In genomic region chr20:12911372-12911771, GRCh38 we compare ENCODE assay signal across 26 cellular contexts.
"Had no signal": no experiment of that assay in that cellular context is flagged by ENCODE, and none has a peak within 500 bp of the region (broad histone marks: within the 10 kb centered on the region; RNA-seq: fewer than 3 reads in every experiment).

No MANE protein-coding gene starts in this region.

- H3K36me3 Mint-ChIP-seq: mesothelial cell of epicardium, naive B cell had no signal

- DNase-seq: colonic mucosa; cortex of kidney; effector CD8-positive, alpha-beta T cell; effector memory CD8-positive, alpha-beta T cell; endodermal cell; erythroblast; esophagus squamous epithelium; foreskin fibroblast; foreskin melanocyte; gastrocnemius medialis; glutamatergic neuron; heart right ventricle; hippocampal formation; left cardiac atrium; left lung; left ventricle myocardium superior; lower lobe of right lung; mesenchymal stem cell; mucosa of descending colon; naive B cell had no signal

- H3K9me3 Mint-ChIP-seq: dendritic cell treated with granulocyte-macrophage colony-stimulating factor and Interleukin-4, amounts not matched to agents 40 ng/mL and 50 ng/mL, for 4 days; endodermal cell; mesothelial cell of epicardium had no signal

- H3K4me3 Mint-ChIP-seq: dendritic cell treated with granulocyte-macrophage colony-stimulating factor and Interleukin-4, amounts not matched to agents 40 ng/mL and 50 ng/mL, for 4 days; effector memory CD8-positive, alpha-beta T cell; endodermal cell; mesothelial cell of epicardium; naive B cell had no signal

- H3K4me3 ChIP-seq: colonic mucosa, esophagus squamous epithelium, gastrocnemius medialis, heart right ventricle, left lung, lower lobe of right lung, mucosa of descending colon had no signal

- H3K27ac Mint-ChIP-seq: dendritic cell treated with granulocyte-macrophage colony-stimulating factor and Interleukin-4, amounts not matched to agents 40 ng/mL and 50 ng/mL, for 4 days; effector memory CD8-positive, alpha-beta T cell; endodermal cell; mesothelial cell of epicardium; naive B cell had no signal

- H3K36me3 ChIP-seq: colonic mucosa, esophagus squamous epithelium, gastrocnemius medialis, heart right ventricle, left lung, lower lobe of right lung had no signal

- H3K27ac ChIP-seq: colonic mucosa, epithelial cell of prostate, esophagus squamous epithelium, gastrocnemius medialis, heart right ventricle, left lung, lower lobe of right lung had no signal

- FAIRE-seq: islet of Langerhans, keratinocyte had no signal

- H3K27me3 Mint-ChIP-seq: dendritic cell treated with granulocyte-macrophage colony-stimulating factor and Interleukin-4, amounts not matched to agents 40 ng/mL and 50 ng/mL, for 4 days; effector memory CD8-positive, alpha-beta T cell had no signal

- ATAC-seq: effector memory CD8-positive, alpha-beta T cell; esophagus mucosa; gastrocnemius medialis; heart right ventricle; left cardiac atrium; left lung; left ventricle myocardium superior; lower lobe of right lung; mucosa of descending colon had no signal

- H3K9me3 ChIP-seq: colonic mucosa, esophagus squamous epithelium, gastrocnemius medialis, heart right ventricle, left lung, lower lobe of right lung, mucosa of descending colon had no signal

- H3K4me1 ChIP-seq: colonic mucosa, esophagus squamous epithelium, gastrocnemius medialis, heart right ventricle, left lung, lower lobe of right lung had no signal
